23 cellular contexts compared by ENCODE assay signal in genomic region chr12:75833268-75833667, GRCh38.
DNase-seq lines count a peak whose midpoint lies in the region; ATAC-seq, FAIRE-seq and TF ChIP-seq lines count a peak whose summit lies in the region.
"Had no signal": no experiment of that assay in that cellular context is flagged by ENCODE, and none has a peak within 500 bp of the region (broad histone marks: within the 10 kb centered on the region; RNA-seq: fewer than 3 reads in every experiment).

No MANE protein-coding gene starts in this region.

- H3K4me1 ChIP-seq in Panc1 (ENCODE audit: control insufficient read depth, insufficient read depth, low read length): no peaks in the 10 kb centered on the region
- peaks cover 0 to 5% of the 10 kb centered on the region in 2 experiments; a peak in 2 of 5 replicates for H3K4me1 ChIP-seq in K562 (replicated peaks in 1 of 2; ENCODE audit: control insufficient read depth in 2 of 2, insufficient read depth in 2 of 2, low read length in 2 of 2)
- no peaks in the 10 kb centered on the region for H3K4me1 ChIP-seq in trophoblast cell (ENCODE audit: control insufficient read depth in 1 of 2, insufficient read depth in 2 of 2, low read length in 2 of 2)

- no peak overlapping the region for H3K4ac ChIP-seq in trophoblast cell (ENCODE audit: low read depth, low read length)

- no peak for TF ChIP-seq EP300 in K562 (IDR thresholded peaks at IDR 0.05; ENCODE audit: low read length)

- no peaks in the 10 kb centered on the region for H3K36me3 ChIP-seq in Panc1 (ENCODE audit: control insufficient read depth, insufficient read depth, low read length)
- no peaks in the 10 kb centered on the region for H3K36me3 ChIP-seq in K562 (ENCODE audit: control insufficient read depth, insufficient read depth, low read length)
- no peaks in the 10 kb centered on the region for H3K36me3 ChIP-seq in trophoblast cell (ENCODE audit: control insufficient read depth in 1 of 2, insufficient read depth in 2 of 2, low read length in 2 of 2)
- H3K36me3 ChIP-seq: BLaER1 treated with 17β-estradiol and CSF1 and Interleukin-3, amounts not matched to agents 10 nM and 100 nM had no signal

- peak overlapping the region; percentile 9 for H3K27ac Mint-ChIP-seq in glutamatergic neuron (ENCODE audit: unreplicated experiment)
- no peak overlapping the region for H3K27ac Mint-ChIP-seq in activated naive CD4-positive, alpha-beta T cell treated with anti-CD3 and anti-CD28 coated beads, Interleukin-2, amount 10 ng/mL, durations not matched to agents 7 days and 5 days
- H3K27ac Mint-ChIP-seq: B cell; CD4-positive, alpha-beta T cell; CD8-positive, alpha-beta T cell had no signal

- H3K9ac ChIP-seq in K562 (ENCODE audit: insufficient read depth in 1 of 2, low read depth in 2 of 2, low read length in 2 of 2) (no peak overlapping the region), trophoblast cell (ENCODE audit: low read length) (no peak overlapping the region)
- H3K9ac ChIP-seq: BLaER1 treated with 17β-estradiol and CSF1 and Interleukin-3, amounts not matched to agents 10 nM and 100 nM had no signal

- no peak for TF ChIP-seq CTCF in Panc1 (IDR thresholded peaks at IDR 0.05)
- TF ChIP-seq CTCF in K562 (IDR thresholded peaks at IDR 0.05 in 2 of 3, conservative IDR thresholded peaks at IDR 0.05 in 1 of 3; ENCODE audit: insufficient read depth in 2 of 3, low read depth in 1 of 3, low read length in 3 of 3): no peak
- TF ChIP-seq CTCF in glutamatergic neuron (IDR thresholded peaks at IDR 0.05; ENCODE audit: partially characterized antibody, unreplicated experiment): no peak

- H3K4me2 ChIP-seq in K562 (ENCODE audit: insufficient read depth, low read length): no peak overlapping the region
- no peak overlapping the region for H3K4me2 ChIP-seq in trophoblast cell (ENCODE audit: low read length)
- H3K4me2 ChIP-seq: BLaER1 treated with 17β-estradiol and CSF1 and Interleukin-3, amounts not matched to agents 10 nM and 100 nM had no signal

- peaks cover 41% of the 10 kb centered on the region for H3K4me1 Mint-ChIP-seq in glutamatergic neuron (ENCODE audit: low read depth, unreplicated experiment)
- H3K4me1 Mint-ChIP-seq in activated naive CD4-positive, alpha-beta T cell treated with anti-CD3 and anti-CD28 coated beads, Interleukin-2, amount 10 ng/mL, durations not matched to agents 7 days and 5 days: no peaks in the 10 kb centered on the region
- H3K4me1 Mint-ChIP-seq: B cell had no signal

- H3K27me3 Mint-ChIP-seq in glutamatergic neuron (ENCODE audit: unreplicated experiment): peaks cover 12% of the 10 kb centered on the region
- peaks cover 3% of the 10 kb centered on the region for H3K27me3 Mint-ChIP-seq in activated naive CD4-positive, alpha-beta T cell treated with anti-CD3 and anti-CD28 coated beads, Interleukin-2, amount 10 ng/mL, durations not matched to agents 7 days and 5 days

- H3K79me1 ChIP-seq in trophoblast cell (ENCODE audit: low read length): no peaks in the 10 kb centered on the region

- no peaks in the 10 kb centered on the region for H3K9me1 ChIP-seq in K562 (ENCODE audit: control insufficient read depth, insufficient read depth, low read length)

- intact Hi-C loops in Panc1 (cut with micrococcal nuclease; ENCODE audit: unreplicated experiment): no loop called here
- intact Hi-C loops in K562 (cut with micrococcal nuclease): no loop called here

- in situ Hi-C loops in Panc1 (cut with HindIII; ENCODE audit: low pct_unique_long_range_greater_than_20kb, low sequenced_read_pairs): no loop called here
- in situ Hi-C loops in K562 (cut with MboI): no loop called here

- TF ChIP-seq RAD21 in K562 (CRISPR knock-in tag; conservative IDR thresholded peaks at IDR 0.05 in 1 of 2, IDR thresholded peaks at IDR 0.05 in 1 of 2): no peak

- H4K20me1 ChIP-seq in K562 (replicated peaks; ENCODE audit: control insufficient read depth, insufficient read depth, low read length): no peaks in the 10 kb centered on the region
- H4K20me1 ChIP-seq: BLaER1 treated with 17β-estradiol and CSF1 and Interleukin-3, amounts not matched to agents 10 nM and 100 nM had no signal

- H2AFZ ChIP-seq in K562 (ENCODE audit: low read depth, low read length) (no peak overlapping the region), trophoblast cell (ENCODE audit: insufficient read depth, low read length, poor library complexity) (no peak overlapping the region)

- H2AK5ac ChIP-seq in trophoblast cell (ENCODE audit: low read length): no peak overlapping the region

- no peaks in the 10 kb centered on the region for H3K36me3 Mint-ChIP-seq in glutamatergic neuron (ENCODE audit: unreplicated experiment)
- H3K36me3 Mint-ChIP-seq in activated naive CD4-positive, alpha-beta T cell treated with anti-CD3 and anti-CD28 coated beads, Interleukin-2, amount 10 ng/mL, durations not matched to agents 7 days and 5 days: no peaks in the 10 kb centered on the region
- H3K36me3 Mint-ChIP-seq: CD8-positive, alpha-beta T cell had no signal

- H4K8ac ChIP-seq in trophoblast cell (ENCODE audit: low read depth, low read length): no peak overlapping the region

- no peak overlapping the region for H3K4me3 ChIP-seq in Panc1 (ENCODE audit: low read depth in 2 of 2, low read length in 2 of 2)
- no peak overlapping the region for H3K4me3 ChIP-seq in K562
- no peak overlapping the region for H3K4me3 ChIP-seq in trophoblast cell (ENCODE audit: low read depth, low read length)
- H3K4me3 ChIP-seq: BLaER1 treated with 17β-estradiol and CSF1 and Interleukin-3, amounts not matched to agents 10 nM and 100 nM had no signal

- H3K23ac ChIP-seq in trophoblast cell (ENCODE audit: low read length): no peak overlapping the region

- peaks cover 6% of the 10 kb centered on the region; the same call in 1 of the 2 replicates for H3K9me3 ChIP-seq in Panc1 (ENCODE audit: control insufficient read depth, insufficient read depth, low read depth, low read length)
- no peaks in the 10 kb centered on the region for H3K9me3 ChIP-seq in K562 (replicated peaks; ENCODE audit: control insufficient read depth, insufficient read depth, low read depth, low read length)
- H3K9me3 ChIP-seq in trophoblast cell (ENCODE audit: insufficient read depth, low read depth, low read length): no peaks in the 10 kb centered on the region
- H3K9me3 ChIP-seq: Caco-2 had no signal

- POLR2A ChIA-PET in Panc1 (lab: Charles Lee): no interaction called here
- POLR2A ChIA-PET in K562 (lab: Yijun Ruan, JAX): no interaction called here

- DNase-seq in Panc1 (ENCODE audit: low read depth, low spot score) (no peak), K562 (ENCODE audit: extremely low read depth in 1 of 4, low spot score in 3 of 4) (no peak), glutamatergic neuron (no peak), AG08395 (ENCODE audit: low spot score) (no peak), NCI-H2171 (lab: John Stamatoyannopoulos, UW) (no peak), trophoblast cell (no peak)
- DNase-seq in activated naive CD4-positive, alpha-beta T cell treated with anti-CD3 and anti-CD28 coated beads, Interleukin-2, amount 10 ng/mL, durations not matched to agents 7 days and 5 days: no peak
- DNase-seq: 8988T; ACHN; AML-193; Caco-2; Calu3; CD4-positive, alpha-beta T cell; CD8-positive, alpha-beta T cell; DMS79 treated with DMSO at 0.1 percent for 48 hours; GF-D8 had no signal

- FAIRE-seq in K562 (lab: Jason Lieb, UNC): no peak
- FAIRE-seq: A204.1, D721Med, G401.6, GM19239 had no signal

- WGBS in K562 (ENCODE audit: insufficient coverage, low coverage, missing lambda C conversion rate): 26% methylated on average over 3 of the region's 3 CpGs
- no CpG with 5 or more reads among the region's 3 CpGs for WGBS in trophoblast cell (ENCODE audit: extremely low coverage, insufficient coverage, insufficient read length)

- H3K9me3 Mint-ChIP-seq in glutamatergic neuron (ENCODE audit: unreplicated experiment): peaks cover 15% of the 10 kb centered on the region
- H3K9me3 Mint-ChIP-seq in activated naive CD4-positive, alpha-beta T cell treated with anti-CD3 and anti-CD28 coated beads, Interleukin-2, amount 10 ng/mL, durations not matched to agents 7 days and 5 days: no peaks in the 10 kb centered on the region
- H3K9me3 Mint-ChIP-seq: CD4-positive, alpha-beta T cell; CD8-positive, alpha-beta T cell had no signal

- H3K27ac ChIP-seq in Panc1 (ENCODE audit: low read length): peak overlapping the region; percentile 76
- no peak overlapping the region for H3K27ac ChIP-seq in K562 (ENCODE audit: extremely low read depth, low read depth, low read length)
- no peak overlapping the region for H3K27ac ChIP-seq in trophoblast cell (ENCODE audit: low read depth, low read length)
- H3K27ac ChIP-seq: BLaER1 treated with 17β-estradiol and CSF1 and Interleukin-3, amounts not matched to agents 10 nM and 100 nM; C4-2B had no signal

- no TSS peak for BruUV-seq in Panc1 (replicated peaks; lab: Mats Ljungman, UMichigan)
- no TSS peak for BruUV-seq in K562 (replicated peaks; lab: Mats Ljungman, UMichigan)

- ATAC-seq in Panc1 (no peak), K562 (no peak)
- ATAC-seq: CD8-positive, alpha-beta T cell had no signal

- no peak overlapping the region for H3K18ac ChIP-seq in trophoblast cell (ENCODE audit: low read length)

- H4K12ac ChIP-seq in trophoblast cell (ENCODE audit: low read depth, low read length): no peak overlapping the region

- H3K14ac ChIP-seq in trophoblast cell (ENCODE audit: low read length): no peak overlapping the region

- H3K27me3 ChIP-seq in Panc1 (ENCODE audit: control insufficient read depth, insufficient read depth, low read length) (no peaks in the 10 kb centered on the region), K562 (ENCODE audit: control insufficient read depth in 2 of 2, insufficient read depth in 2 of 2, low read length in 2 of 2) (no peaks in the 10 kb centered on the region), trophoblast cell (ENCODE audit: insufficient read depth, low read length) (no peaks in the 10 kb centered on the region)

- H4K91ac ChIP-seq in trophoblast cell (ENCODE audit: low read depth, low read length): no peak overlapping the region

- H3K4me3 Mint-ChIP-seq in glutamatergic neuron (ENCODE audit: unreplicated experiment): no peak overlapping the region
- H3K4me3 Mint-ChIP-seq in activated naive CD4-positive, alpha-beta T cell treated with anti-CD3 and anti-CD28 coated beads, Interleukin-2, amount 10 ng/mL, durations not matched to agents 7 days and 5 days: no peak overlapping the region
- H3K4me3 Mint-ChIP-seq: B cell; CD4-positive, alpha-beta T cell; CD8-positive, alpha-beta T cell had no signal

- H2BK12ac ChIP-seq in trophoblast cell (ENCODE audit: low read length): no peak overlapping the region

- H2BK5ac ChIP-seq in trophoblast cell (ENCODE audit: low read depth, low read length, poor library complexity): no peak overlapping the region

- H3K79me2 ChIP-seq in K562 (ENCODE audit: control insufficient read depth, insufficient read depth, low read length): no peaks in the 10 kb centered on the region
- H3K79me2 ChIP-seq in trophoblast cell (ENCODE audit: control insufficient read depth, insufficient read depth, low read length, poor library complexity): no peaks in the 10 kb centered on the region

- TF ChIP-seq POLR2A in K562 (conservative IDR thresholded peaks at IDR 0.05): no peak

- CTCF ChIA-PET in Panc1 (lab: Charles Lee): no interaction called here
- CTCF ChIA-PET in K562 (lab: Yijun Ruan, JAX; ENCODE audit: low intra/inter-chr PET ratio): no interaction called here
- CTCF ChIA-PET in activated naive CD4-positive, alpha-beta T cell treated with anti-CD3 and anti-CD28 coated beads, Interleukin-2, amount 10 ng/mL, durations not matched to agents 7 days and 5 days (lab: Charles Lee): no interaction called here

- no peak overlapping the region for H2BK120ac ChIP-seq in trophoblast cell (ENCODE audit: insufficient read depth, low read length, poor library complexity)
